Comparison of ENCODE assay signal across 8 cellular contexts in the genomic region with DNA sequence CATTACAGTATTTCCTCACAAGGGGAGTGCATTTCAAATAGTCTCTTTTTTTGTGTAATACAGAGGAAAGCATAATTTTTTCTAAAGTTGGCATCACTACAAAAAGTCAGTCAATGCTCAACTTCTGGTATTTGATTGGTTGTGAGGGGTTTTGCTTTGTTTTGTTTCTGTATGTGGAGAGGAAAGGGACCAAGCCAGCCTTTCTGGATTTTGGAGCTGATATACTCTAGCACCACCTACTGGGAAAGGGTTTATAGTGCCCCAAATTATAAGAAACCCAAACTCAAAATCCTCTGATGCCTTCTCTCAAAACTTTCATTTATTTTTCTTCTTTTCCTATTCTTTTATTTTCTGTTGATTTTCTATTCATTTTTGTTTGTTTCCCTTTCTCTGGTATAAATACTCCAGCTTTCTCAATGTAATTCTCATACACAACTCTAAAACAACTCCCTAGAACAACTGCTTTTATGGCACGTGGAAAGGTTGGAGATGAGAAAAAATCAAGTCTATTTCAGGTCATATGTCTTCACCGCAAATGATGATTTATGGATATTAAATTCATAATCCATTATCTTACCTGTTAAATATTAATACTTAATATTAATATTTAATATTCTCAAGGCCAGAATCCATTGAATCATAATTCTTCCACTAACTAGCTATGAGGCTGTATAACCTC.
DNase-seq lines count a peak whose midpoint lies in the region; ATAC-seq and TF ChIP-seq lines count a peak whose summit lies in the region.

No MANE protein-coding gene starts in this region.

- no peaks in the 10 kb centered on the region for H3K4me1 ChIP-seq in foreskin keratinocyte

- DNase-seq in AG10803 (ENCODE audit: low read depth) (peak; percentile 58), LHCN-M2 (ENCODE audit: low read depth) (peak; percentile 57), foreskin keratinocyte (peak in 1 of 2 donors; percentile 26), pulmonary artery endothelial cell (ENCODE audit: low read depth, low spot score) (peak; percentile 71)
- DNase-seq in NK-92 treated with Interleukin-12 subunit alpha and Interleukin-12 subunit beta, amount 100 ng/mL, for 24 hours (lab: John Stamatoyannopoulos, UW) = no peak

- H4K20me1 ChIP-seq in SU-DHL-6 (ENCODE audit: low read depth, low read length) = no peaks in the 10 kb centered on the region

- H3K36me3 ChIP-seq in SU-DHL-6 (ENCODE audit: low read length) = no peaks in the 10 kb centered on the region

- ATAC-seq in GM18867 (IDR thresholded peaks at IDR 0.05; ENCODE audit: unreplicated experiment) (peak; percentile 75), foreskin keratinocyte (peak; percentile 66), HG03095 (IDR thresholded peaks at IDR 0.05; ENCODE audit: unreplicated experiment) (no peak)

- H3K79me2 ChIP-seq in SU-DHL-6 (ENCODE audit: insufficient read depth, low read length) = no peaks in the 10 kb centered on the region

- H3F3A ChIP-seq in SU-DHL-6 (ENCODE audit: insufficient read depth) = no peaks in the 10 kb centered on the region

- peak; percentile 98 for TF ChIP-seq CTCF in AG10803 (conservative IDR thresholded peaks at IDR 0.05; ENCODE audit: low read length)
- TF ChIP-seq CTCF in SU-DHL-6 (IDR thresholded peaks at IDR 0.05; ENCODE audit: insufficient read depth, low read length, poor library complexity, severe bottlenecking) = peak; percentile 36
- peak; percentile 84 for TF ChIP-seq CTCF in foreskin keratinocyte (conservative IDR thresholded peaks at IDR 0.05)

- H3K9ac ChIP-seq in SU-DHL-6 (ENCODE audit: low read length) = no peak overlapping the region

- H3K27ac ChIP-seq in SU-DHL-6 (ENCODE audit: low read depth, low read length) = no peak overlapping the region
- no peak overlapping the region for H3K27ac ChIP-seq in foreskin keratinocyte

- H3K9me2 ChIP-seq in SU-DHL-6 (replicated peaks; ENCODE audit: insufficient read depth, low read length) = no peaks in the 10 kb centered on the region

- no peaks in the 10 kb centered on the region for H3K27me3 ChIP-seq in SU-DHL-6 (ENCODE audit: low read length)
- peaks cover 8% of the 10 kb centered on the region for H3K27me3 ChIP-seq in foreskin keratinocyte

- no peak overlapping the region for H2AFZ ChIP-seq in SU-DHL-6 (ENCODE audit: low read depth, low read length, severe bottlenecking)

- H3K4me3 ChIP-seq in AG10803 (ENCODE audit: low read length) = no peak overlapping the region
- no peak overlapping the region for H3K4me3 ChIP-seq in SU-DHL-6 (ENCODE audit: insufficient read depth, low read length, poor library complexity, severe bottlenecking)

- no peaks in the 10 kb centered on the region for H3K9me3 ChIP-seq in SU-DHL-6 (ENCODE audit: insufficient read depth, low read length)

- no peak overlapping the region for H3K4me2 ChIP-seq in SU-DHL-6 (ENCODE audit: low read depth, low read length, poor library complexity, severe bottlenecking)

Comparison
In these comparisons a context has a peak if more than half of its experiments do, and no peak if none do; other contexts are left out.
1. CTCF ChIP-seq: peak in every context shown above with its lines; median percentile 98 in AG10803; 84 in foreskin keratinocyte; 36 in SU-DHL-6.